Comparison of ENCODE assay signal across 1 cellular context in genomic region chr1:53899206-53899628, GRCh38.
TF ChIP-seq lines count a peak whose summit lies in the region.

No MANE protein-coding gene starts in this region.

TF ChIP-seq in HepG2, 621 proteins besides CTCF, POLR2A, EP300 and RAD21 (continued from another document and continues in another):
- no peak for TF ChIP-seq ZNF704 (CRISPR knock-in tag; IDR thresholded peaks at IDR 0.05; ENCODE audit: borderline replicate concordance)
- no peak for TF ChIP-seq RNF219 (CRISPR knock-in tag; IDR thresholded peaks at IDR 0.05)
- TF ChIP-seq GMEB2 (CRISPR knock-in tag; IDR thresholded peaks at IDR 0.05; ENCODE audit: low read depth): no peak
- no peak for TF ChIP-seq PHB2 (IDR thresholded peaks at IDR 0.05; ENCODE audit: partially characterized antibody)
- no peak for TF ChIP-seq ZNF83 (CRISPR knock-in tag; IDR thresholded peaks at IDR 0.05; ENCODE audit: borderline replicate concordance)
- peak; percentile 36; the same call in 1 of the 2 replicates for TF ChIP-seq SOX13 (IDR thresholded peaks at IDR 0.05)
- TF ChIP-seq SOX13 (CRISPR knock-in tag; conservative IDR thresholded peaks at IDR 0.05 in 1 of 2, IDR thresholded peaks at IDR 0.05 in 1 of 2): peak in 1 of 2 experiments; percentile 56; a peak in 1 of 4 replicates
- TF ChIP-seq SNAPC5 (CRISPR knock-in tag; IDR thresholded peaks at IDR 0.05; ENCODE audit: borderline replicate concordance): no peak
- no peak for TF ChIP-seq KLF13 (CRISPR knock-in tag; IDR thresholded peaks at IDR 0.05)
- TF ChIP-seq PBX2 (CRISPR knock-in tag; IDR thresholded peaks at IDR 0.05): no peak
- peak; percentile 48; the same call in 1 of the 2 replicates for TF ChIP-seq SOX5 (CRISPR knock-in tag; IDR thresholded peaks at IDR 0.05; ENCODE audit: borderline replicate concordance)
- no peak for TF ChIP-seq BRF2 (CRISPR knock-in tag; IDR thresholded peaks at IDR 0.05)
- TF ChIP-seq XRCC5 (optimal IDR thresholded peaks at IDR 0.05; ENCODE audit: low read length): no peak
- no peak for TF ChIP-seq ZFP62 (CRISPR knock-in tag; IDR thresholded peaks at IDR 0.05)
- no peak for TF ChIP-seq ZNF616 (CRISPR knock-in tag; IDR thresholded peaks at IDR 0.05; ENCODE audit: low read depth)
- no peak for TF ChIP-seq JDP2 (CRISPR knock-in tag; IDR thresholded peaks at IDR 0.05; ENCODE audit: borderline replicate concordance)
- no peak for TF ChIP-seq ZNF550 (CRISPR knock-in tag; IDR thresholded peaks at IDR 0.05; ENCODE audit: borderline replicate concordance)
- no peak for TF ChIP-seq ZNF367 (CRISPR knock-in tag; IDR thresholded peaks at IDR 0.05; ENCODE audit: borderline replicate concordance)
- no peak for TF ChIP-seq FUBP1 (CRISPR knock-in tag; IDR thresholded peaks at IDR 0.05; ENCODE audit: borderline replicate concordance)
- no peak for TF ChIP-seq SPEN (CRISPR knock-in tag; IDR thresholded peaks at IDR 0.05; ENCODE audit: low read depth)
- TF ChIP-seq SETDB1 (CRISPR knock-in tag; IDR thresholded peaks at IDR 0.05; ENCODE audit: borderline replicate concordance): no peak
- TF ChIP-seq GFI1 (CRISPR knock-in tag; IDR thresholded peaks at IDR 0.05; ENCODE audit: borderline replicate concordance): no peak; the same call in 1 of the 2 replicates
- TF ChIP-seq HCFC1 (IDR thresholded peaks at IDR 0.05; ENCODE audit: low read depth, low read length): no peak
- TF ChIP-seq ZNF335 (CRISPR knock-in tag; IDR thresholded peaks at IDR 0.05): no peak
- 0 out of 2 replicates have a peak, but pooled peaks have one; percentile 44 for TF ChIP-seq ZNF629 (CRISPR knock-in tag; conservative IDR thresholded peaks at IDR 0.05)
- TF ChIP-seq ZNF282 (IDR thresholded peaks at IDR 0.05; ENCODE audit: partially characterized antibody): no peak
- no peak for TF ChIP-seq PRPF4 (IDR thresholded peaks at IDR 0.05; ENCODE audit: low read depth, low read length, poor library complexity, severe bottlenecking)
- TF ChIP-seq ZNF33A (CRISPR knock-in tag; IDR thresholded peaks at IDR 0.05; ENCODE audit: borderline replicate concordance): no peak
- TF ChIP-seq SYNCRIP (IDR thresholded peaks at IDR 0.05; ENCODE audit: insufficient read depth, low read depth, low read length): no peak
- no peak for TF ChIP-seq U2AF1 (optimal IDR thresholded peaks at IDR 0.05; ENCODE audit: low read depth, low read length)
- TF ChIP-seq HNF1B (CRISPR knock-in tag; IDR thresholded peaks at IDR 0.05): no peak
- peak; percentile 31 for TF ChIP-seq TEAD3 (CRISPR knock-in tag; optimal IDR thresholded peaks at IDR 0.05; ENCODE audit: borderline replicate concordance)
- no peak for TF ChIP-seq NONO (IDR thresholded peaks at IDR 0.05)
- TF ChIP-seq NONO (CRISPR knock-in tag; conservative IDR thresholded peaks at IDR 0.05): no peak; the same call in 1 of the 2 replicates
- TF ChIP-seq ZBTB40 (IDR thresholded peaks at IDR 0.05): no peak
- TF ChIP-seq ZBTB40 (CRISPR knock-in tag; IDR thresholded peaks at IDR 0.05): no peak
- TF ChIP-seq FOXO4 (CRISPR knock-in tag; conservative IDR thresholded peaks at IDR 0.05): no peak
- TF ChIP-seq ASH2L (IDR thresholded peaks at IDR 0.05; ENCODE audit: insufficient read length, low read depth, low read length): peak; percentile 61
- TF ChIP-seq ZFYVE20 (CRISPR knock-in tag; IDR thresholded peaks at IDR 0.05; ENCODE audit: borderline replicate concordance, low read depth): no peak
- peak; percentile 82 for TF ChIP-seq RXRB (CRISPR knock-in tag; IDR thresholded peaks at IDR 0.05; ENCODE audit: borderline replicate concordance)
